ENCODE assay signal across 1 cellular context in genomic region chr11:61161190-61162091, GRCh38.
TF ChIP-seq lines count a peak whose summit lies in the region.

Gene VPS37C (minus strand): TSS chr11:61161426. CDS start chr11:61138829, 22,597 bp downstream.

TF ChIP-seq in K562, 482 proteins besides CTCF, POLR2A, EP300 and RAD21 (continued from another document and continues in another):
- peak; percentile 78 for TF ChIP-seq NR2C2 (CRISPR knock-in tag; IDR thresholded peaks at IDR 0.05)
- peak; percentile 93 for TF ChIP-seq NR2C2 (tag; IDR thresholded peaks at IDR 0.05)
- peak; percentile 92; the same call in 1 of the 2 replicates for TF ChIP-seq ESRRA (IDR thresholded peaks at IDR 0.05; ENCODE audit: borderline replicate concordance, low read depth)
- peak; percentile 96 for TF ChIP-seq ELF1 (tag; IDR thresholded peaks at IDR 0.05)
- no peak for TF ChIP-seq ZNF124 (CRISPR knock-in tag; IDR thresholded peaks at IDR 0.05)
- no peak for TF ChIP-seq MCM3 (IDR thresholded peaks at IDR 0.05)
- no peak for TF ChIP-seq ID3 (CRISPR knock-in tag; IDR thresholded peaks at IDR 0.05)
- no peak for TF ChIP-seq ID3 (tag; IDR thresholded peaks at IDR 0.05)
- no peak for TF ChIP-seq EHMT2 (IDR thresholded peaks at IDR 0.05)
- no peak for TF ChIP-seq ARID3B (CRISPR knock-in tag; IDR thresholded peaks at IDR 0.05; ENCODE audit: borderline replicate concordance)
- peak; percentile 88; the same call in 1 of the 2 replicates for TF ChIP-seq PHF8 (IDR thresholded peaks at IDR 0.05; ENCODE audit: borderline replicate concordance, low read length)
- TF ChIP-seq SPI1 (IDR thresholded peaks at IDR 0.05; ENCODE audit: borderline replicate concordance, low read depth, low read length): no peak
- no peak for TF ChIP-seq TCF3 (CRISPR knock-in tag; IDR thresholded peaks at IDR 0.05)
- no peak for TF ChIP-seq ZBTB2 (IDR thresholded peaks at IDR 0.05)
- no peak; the same call in 1 of the 2 replicates for TF ChIP-seq ZKSCAN1 (IDR thresholded peaks at IDR 0.05; ENCODE audit: low read depth, low read length)
- TF ChIP-seq SAFB (IDR thresholded peaks at IDR 0.05; ENCODE audit: borderline replicate concordance, low read depth, low read length): peak; percentile 88
- no peak for TF ChIP-seq PTRF (tag; IDR thresholded peaks at IDR 0.05)
- TF ChIP-seq SIX5 (IDR thresholded peaks at IDR 0.05; ENCODE audit: borderline replicate concordance in 1 of 2, insufficient read depth in 1 of 2, low read depth in 1 of 2, low read length in 2 of 2): no peak
- TF ChIP-seq CREB3L1 (IDR thresholded peaks at IDR 0.05; ENCODE audit: borderline replicate concordance, low read depth): peak; percentile 62; the same call in 1 of the 2 replicates
- no peak for TF ChIP-seq TCFL5 (CRISPR knock-in tag; conservative IDR thresholded peaks at IDR 0.05)
- TF ChIP-seq ZNF511 (CRISPR knock-in tag; IDR thresholded peaks at IDR 0.05): no peak; the same call in 1 of the 2 replicates
- TF ChIP-seq HDAC8 (tag; IDR thresholded peaks at IDR 0.05): no peak
- TF ChIP-seq HINFP (tag; conservative IDR thresholded peaks at IDR 0.05; ENCODE audit: low read depth): no peak
- TF ChIP-seq CBFA2T2 (conservative IDR thresholded peaks at IDR 0.05): no peak
- TF ChIP-seq RFX7 (CRISPR knock-in tag; IDR thresholded peaks at IDR 0.05): no peak
- TF ChIP-seq SREBF2 (CRISPR knock-in tag; IDR thresholded peaks at IDR 0.05): no peak
- TF ChIP-seq ZNF280A (IDR thresholded peaks at IDR 0.05; ENCODE audit: low read depth, partially characterized antibody): no peak
- no peak for TF ChIP-seq ZBTB34 (CRISPR knock-in tag; IDR thresholded peaks at IDR 0.05)
- TF ChIP-seq ZNF263 (CRISPR knock-in tag; IDR thresholded peaks at IDR 0.05; ENCODE audit: borderline replicate concordance): peak; percentile 91
- no peak for TF ChIP-seq CBFA2T3 (IDR thresholded peaks at IDR 0.05)
- TF ChIP-seq RNF219 (CRISPR knock-in tag; IDR thresholded peaks at IDR 0.05): no peak
- no peak for TF ChIP-seq ZNF740 (CRISPR knock-in tag; IDR thresholded peaks at IDR 0.05)
- TF ChIP-seq ZNF740 (tag; IDR thresholded peaks at IDR 0.05): no peak
- no peak for TF ChIP-seq NFIX (CRISPR knock-in tag; IDR thresholded peaks at IDR 0.05; ENCODE audit: low read depth)
- peak; percentile 87 for TF ChIP-seq CXXC5 (CRISPR knock-in tag; IDR thresholded peaks at IDR 0.05)
- no peak for TF ChIP-seq ZNF239 (CRISPR knock-in tag; IDR thresholded peaks at IDR 0.05)
- TF ChIP-seq PHB (CRISPR knock-in tag; IDR thresholded peaks at IDR 0.05): no peak
- no peak for TF ChIP-seq ARID1B (IDR thresholded peaks at IDR 0.05)
- no peak for TF ChIP-seq CHCHD3 (CRISPR knock-in tag; IDR thresholded peaks at IDR 0.05)
- no peak for TF ChIP-seq TSHZ1 (CRISPR knock-in tag; IDR thresholded peaks at IDR 0.05)
